ENCODE assay signal across 32 cellular contexts in genomic region chr4:61212788-61213187, GRCh38. TPM values are rescaled to one million over a fixed set of nuclear protein-coding genes. Genes with fewer than 3 reads are reported as not detected.
"Had no signal": no experiment of that assay in that cellular context is flagged by ENCODE, and none has a peak within 500 bp of the region (broad histone marks: within the 10 kb centered on the region; RNA-seq: fewer than 3 reads in every experiment).

No MANE protein-coding gene starts in this region.

- ATAC-seq: activated CD8-positive, alpha-beta memory T cell treated with anti-CD3 and anti-CD28 coated beads, Interleukin-2, amount 10 ng/mL, durations not matched to agents 7 days and 5 days; activated naive CD8-positive, alpha-beta T cell treated with anti-CD3 and anti-CD28 coated beads, Interleukin-2, amount 50 U/mL, for 24 hours had no signal

- DNase-seq: activated CD4-positive, alpha-beta memory T cell treated with anti-CD3 and anti-CD28 coated beads, Interleukin-2, amount 10 ng/mL, durations not matched to agents 7 days and 5 days; activated CD4-positive, alpha-beta T cell treated with anti-CD3 and anti-CD28 coated beads for 1 hour; activated CD4-positive, alpha-beta T cell treated with anti-CD3 and anti-CD28 coated beads for 48 hours; activated CD4-positive, CD25-positive, alpha-beta regulatory T cell; activated CD8-positive, alpha-beta memory T cell treated with anti-CD3 and anti-CD28 coated beads for 24 hours; activated CD8-positive, alpha-beta memory T cell treated with anti-CD3 and anti-CD28 coated beads, Interleukin-2, amount 10 ng/mL, durations not matched to agents 7 days and 5 days; activated CD8-positive, alpha-beta memory T cell treated with anti-CD3 and anti-CD28 coated beads, Interleukin-2, amount 50 U/mL, for 48 hours; activated effector memory CD4-positive, alpha-beta T cell treated with Interleukin-2 at 50 U/mL for 16 hours; activated naive CD4-positive, alpha-beta T cell treated with anti-CD3 and anti-CD28 coated beads, Interleukin-2, amount 10 ng/mL, durations not matched to agents 7 days and 5 days; activated naive CD8-positive, alpha-beta T cell treated with anti-CD3 and anti-CD28 coated beads, Interleukin-2, amount 50 U/mL, for 24 hours; activated T-cell treated with anti-CD3 and anti-CD28 coated beads, Interleukin-2, amount 50 U/mL, for 48 hours; anterior cingulate cortex; caudate nucleus; Kasumi-1; KG1; MG63; NCI-H1048; NCI-H1105 treated with DMSO at 0.1 percent for 48 hours; NCI-H1436; NCI-H187; NCI-H2029 treated with DMSO at 0.1 percent for 48 hours; NCI-H2107; NCI-H2171; NCI-H510A; Peyer's patch; RPMI8226; SHP77 treated with DMSO at 0.1 percent for 48 hours; T1000; WERI-Rb-1 had no signal

- H3K9me3 ChIP-seq: MG63, Peyer's patch, SJSA1 had no signal

- H3K36me3 ChIP-seq: MG63, Peyer's patch, SJSA1, WERI-Rb-1 had no signal

- H3K27ac ChIP-seq: Peyer's patch, SJSA1, WERI-Rb-1 had no signal

- H3K4me3 ChIP-seq: MG63, Peyer's patch, SJSA1 had no signal

- H3K27me3 ChIP-seq: MG63, Peyer's patch, SJSA1 had no signal

- H3K4me1 ChIP-seq: Peyer's patch, SJSA1 had no signal

RNA-seq across cellular contexts. Expression of gene ADGRL3, which starts 12.7 kb away (rescaled TPM):
- total RNA-seq: activated CD4-positive, alpha-beta memory T cell treated with anti-CD3 and anti-CD28 coated beads, Interleukin-2, amount 10 ng/mL, durations not matched to agents 7 days and 5 days; activated CD8-positive, alpha-beta memory T cell treated with anti-CD3 and anti-CD28 coated beads, Interleukin-2, amount 10 ng/mL, durations not matched to agents 7 days and 5 days; SJSA1; T-helper 1 cell treated with Interleukin-12 subunit alpha and Interleukin-12 subunit beta and Interleukin-4 antibody, amounts not matched to agents 30 ng/mL and 1 ng/mL, for 36 hours; T-helper 2 cell treated with Interferon-gamma antibody and Interleukin-4, amounts not matched to agents 100 ng/mL and 5 ng/mL, for 36 hours had no signal
